8 cellular contexts compared by ENCODE assay signal in the genomic region with DNA sequence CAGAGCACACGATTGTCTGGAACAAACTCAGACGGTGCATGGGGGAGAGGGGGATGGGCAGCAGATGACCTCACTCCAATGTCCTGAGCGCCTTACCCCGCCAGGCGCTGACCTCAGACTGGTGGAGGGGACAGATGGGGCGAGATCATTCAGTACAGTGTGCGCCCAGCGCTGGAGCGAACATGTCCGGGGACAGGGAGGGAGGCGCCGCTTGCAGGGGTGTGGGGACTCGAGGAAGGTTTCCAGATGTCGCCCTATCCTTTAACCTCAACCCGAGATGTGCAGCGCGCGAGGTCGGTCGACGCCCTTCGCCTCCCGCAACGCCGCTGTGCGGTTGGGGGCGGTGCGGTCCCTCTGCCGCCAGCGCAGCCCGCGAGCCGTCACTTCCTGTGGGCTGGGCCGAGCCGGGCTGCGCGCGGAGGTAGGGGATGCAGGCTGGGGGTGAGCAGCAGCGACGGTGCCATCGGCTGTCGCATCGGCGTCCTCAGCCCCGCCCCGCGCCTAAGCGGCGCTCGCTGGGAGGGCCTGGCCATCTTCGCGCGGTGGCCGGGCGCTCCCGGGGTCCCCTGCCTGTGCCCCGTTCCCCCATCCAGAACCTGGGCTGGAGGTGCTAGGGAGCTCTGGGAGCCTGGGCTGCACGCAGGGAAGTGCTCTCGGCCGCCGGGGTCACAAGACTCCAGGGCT.
DNase-seq lines count a peak whose midpoint lies in the region; ATAC-seq lines count a peak whose summit lies in the region.

No MANE protein-coding gene starts in this region.

- DNase-seq in AG08396 (ENCODE audit: low spot score) (peak; percentile 85), NCI-H2171 treated with DMSO at 0.1 percent for 48 hours (lab: John Stamatoyannopoulos, UW) (peak; percentile 84), cerebellar cortex (ENCODE audit: low spot score) (peak; percentile 82), kidney glomerular epithelial cell (lab: John Stamatoyannopoulos, UW) (peak; percentile 54)
- peak; percentile 65 for DNase-seq in activated CD4-positive, alpha-beta T cell treated with anti-CD3 and anti-CD28 coated beads for 1 hour
- DNase-seq in stimulated activated CD4-positive, alpha-beta T cell treated with anti-CD3 and anti-CD28 coated beads, Interleukin-15, amount 100 ng/mL, for 48 hours (ENCODE audit: low read depth in 2 of 2): peak; percentile 50 to 74

- ATAC-seq in GM21390 (IDR thresholded peaks at IDR 0.05; ENCODE audit: unreplicated experiment) (peak; percentile 71), GM21381 (IDR thresholded peaks at IDR 0.05; ENCODE audit: unreplicated experiment) (no peak)
